In the genomic region with DNA sequence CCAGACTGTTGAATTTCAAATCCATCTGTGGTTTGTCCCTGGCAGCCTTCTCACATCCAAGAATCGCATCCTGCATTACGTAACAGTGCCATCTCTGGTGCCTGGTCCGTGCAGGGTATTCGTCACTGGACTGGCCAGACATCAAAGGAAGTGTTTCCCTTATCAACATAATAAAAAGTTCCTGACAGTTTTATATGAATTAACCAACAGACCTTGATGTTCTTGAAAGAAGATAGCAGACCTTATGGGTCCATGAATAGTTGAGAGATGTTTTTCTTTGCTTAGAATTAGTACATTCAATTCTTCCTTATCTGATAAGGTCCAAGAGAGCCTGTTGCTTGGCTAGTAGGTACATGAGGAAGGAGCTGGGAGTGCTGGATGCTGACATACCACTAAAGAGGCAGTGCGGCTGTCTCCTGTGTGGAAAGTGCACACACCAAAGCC, we compare ENCODE assay signal across 14 cellular contexts.
DNase-seq lines count a peak whose midpoint lies in the region; ATAC-seq and TF ChIP-seq lines count a peak whose summit lies in the region.
"Had no signal": no experiment of that assay in that cellular context is flagged by ENCODE, and none has a peak within 500 bp of the region (broad histone marks: within the 10 kb centered on the region; RNA-seq: fewer than 3 reads in every experiment).

No MANE protein-coding gene starts in this region.

- H3K36me3 ChIP-seq in testis (ENCODE audit: low read depth, missing control alignments) = no peaks in the 10 kb centered on the region

- no peaks in the 10 kb centered on the region for H3K9me3 ChIP-seq in testis

- no peak for TF ChIP-seq CTCF in foreskin fibroblast (IDR thresholded peaks at IDR 0.05; ENCODE audit: low read depth, low read length)
- TF ChIP-seq CTCF in testis (IDR thresholded peaks at IDR 0.05) = no peak

- CTCF ChIA-PET in HEK293T (lab: Yijun Ruan, JAX) = no interaction called here

- H3K27me3 Mint-ChIP-seq in activated T-helper 17 cell treated with anti-CD3 and anti-CD28 coated beads, Interleukin-2, amount 50 U/mL, for 72 hours = no peaks in the 10 kb centered on the region
- H3K27me3 Mint-ChIP-seq: activated naive CD8-positive, alpha-beta T cell treated with anti-CD3 and anti-CD28 coated beads, Interleukin-2, amount 50 U/mL, for 24 hours had no signal

- no peak for TF ChIP-seq POLR2A in testis (IDR thresholded peaks at IDR 0.05)

- ATAC-seq in activated T-helper 17 cell treated with anti-CD3 and anti-CD28 coated beads, Interleukin-2, amount 50 U/mL, for 72 hours (replicated peaks) = no peak
- ATAC-seq in GM18519 (IDR thresholded peaks at IDR 0.05; ENCODE audit: low FRiP score, unreplicated experiment) (no peak), GM19455 (IDR thresholded peaks at IDR 0.05; ENCODE audit: unreplicated experiment) (no peak)
- ATAC-seq: activated naive CD8-positive, alpha-beta T cell treated with anti-CD3 and anti-CD28 coated beads, Interleukin-2, amount 50 U/mL, for 24 hours; foreskin keratinocyte had no signal

- H3K27ac Mint-ChIP-seq in activated T-helper 17 cell treated with anti-CD3 and anti-CD28 coated beads, Interleukin-2, amount 50 U/mL, for 72 hours = peak overlapping the region; percentile 5
- H3K27ac Mint-ChIP-seq: activated naive CD8-positive, alpha-beta T cell treated with anti-CD3 and anti-CD28 coated beads, Interleukin-2, amount 50 U/mL, for 24 hours had no signal

- peaks cover 50% of the 10 kb centered on the region for H3K36me3 Mint-ChIP-seq in activated T-helper 17 cell treated with anti-CD3 and anti-CD28 coated beads, Interleukin-2, amount 50 U/mL, for 72 hours (ENCODE audit: low read depth)

- peaks cover 16% of the 10 kb centered on the region for H3K4me1 Mint-ChIP-seq in activated T-helper 17 cell treated with anti-CD3 and anti-CD28 coated beads, Interleukin-2, amount 50 U/mL, for 72 hours

- no peak overlapping the region for H3K4me3 Mint-ChIP-seq in activated T-helper 17 cell treated with anti-CD3 and anti-CD28 coated beads, Interleukin-2, amount 50 U/mL, for 72 hours
- H3K4me3 Mint-ChIP-seq: activated naive CD8-positive, alpha-beta T cell treated with anti-CD3 and anti-CD28 coated beads, Interleukin-2, amount 50 U/mL, for 24 hours had no signal

- peak; percentile 58 for DNase-seq in HEK293T (ENCODE audit: extremely low spot score)
- DNase-seq in foreskin fibroblast = peak; percentile 44 to 46
- peak; percentile 62 for DNase-seq in pulmonary artery endothelial cell (ENCODE audit: low read depth, low spot score)
- DNase-seq in testis = no peak
- DNase-seq: activated naive CD8-positive, alpha-beta T cell treated with anti-CD3 and anti-CD28 coated beads, Interleukin-2, amount 50 U/mL, for 24 hours; activated T-cell treated with anti-CD3 and anti-CD28 coated beads, Interleukin-2, amount 50 U/mL, for 1 hour; foreskin keratinocyte; NCI-H187 treated with DMSO at 0.1 percent for 48 hours had no signal

- no peaks in the 10 kb centered on the region for H3K27me3 ChIP-seq in testis
- H3K27me3 ChIP-seq: BLaER1 treated with 17β-estradiol and CSF1 and Interleukin-3, amounts not matched to agents 10 nM and 100 nM; foreskin keratinocyte had no signal

- H3K27ac ChIP-seq in testis = peak overlapping the region in 1 of 2 donors; percentile 54
- H3K27ac ChIP-seq: BLaER1 treated with 17β-estradiol and CSF1 and Interleukin-3, amounts not matched to agents 10 nM and 100 nM; foreskin keratinocyte; HL-60; parathyroid adenoma had no signal

- H3K4me3 ChIP-seq in foreskin fibroblast (ENCODE audit: low read depth in 1 of 2, low read length in 2 of 2) (no peak overlapping the region), testis (no peak overlapping the region)
- H3K4me3 ChIP-seq: BLaER1 treated with 17β-estradiol and CSF1 and Interleukin-3, amounts not matched to agents 10 nM and 100 nM had no signal

- POLR2A ChIA-PET in HEK293T (lab: Yijun Ruan, JAX) = no interaction called here

- intact Hi-C loops in testis (cut with DNase I; ENCODE audit: low total_unique reads) = no loop called here

- peaks cover 18% of the 10 kb centered on the region for H3K4me1 ChIP-seq in testis
- H3K4me1 ChIP-seq: foreskin keratinocyte, parathyroid adenoma had no signal

- WGBS in testis, 2 donors = 28 to 52% methylated on average over 5 of the region's 5 CpGs

- H3K9me3 Mint-ChIP-seq in activated T-helper 17 cell treated with anti-CD3 and anti-CD28 coated beads, Interleukin-2, amount 50 U/mL, for 72 hours = no peaks in the 10 kb centered on the region
- H3K9me3 Mint-ChIP-seq: activated naive CD8-positive, alpha-beta T cell treated with anti-CD3 and anti-CD28 coated beads, Interleukin-2, amount 50 U/mL, for 24 hours had no signal

TF ChIP-seq in HEK293T, 16 proteins besides CTCF, POLR2A, EP300 and RAD21:
- TF ChIP-seq, protein P1, sequence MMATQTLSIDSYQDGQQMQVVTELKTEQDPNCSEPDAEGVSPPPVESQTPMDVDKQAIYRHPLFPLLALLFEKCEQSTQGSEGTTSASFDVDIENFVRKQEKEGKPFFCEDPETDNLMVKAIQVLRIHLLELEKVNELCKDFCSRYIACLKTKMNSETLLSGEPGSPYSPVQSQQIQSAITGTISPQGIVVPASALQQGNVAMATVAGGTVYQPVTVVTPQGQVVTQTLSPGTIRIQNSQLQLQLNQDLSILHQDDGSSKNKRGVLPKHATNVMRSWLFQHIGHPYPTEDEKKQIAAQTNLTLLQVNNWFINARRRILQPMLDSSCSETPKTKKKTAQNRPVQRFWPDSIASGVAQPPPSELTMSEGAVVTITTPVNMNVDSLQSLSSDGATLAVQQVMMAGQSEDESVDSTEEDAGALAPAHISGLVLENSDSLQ (IDR thresholded peaks at IDR 0.05) = peak; percentile 55
- TF ChIP-seq NFRKB (IDR thresholded peaks at IDR 0.05) = no peak
